Comparison of ENCODE assay signal across 25 cellular contexts in genomic region chr2:221001377-221001776, GRCh38.
"Had no signal": no experiment of that assay in that cellular context is flagged by ENCODE, and none has a peak within 500 bp of the region (broad histone marks: within the 10 kb centered on the region; RNA-seq: fewer than 3 reads in every experiment).

No MANE protein-coding gene starts in this region.

- ATAC-seq: naive thymus-derived CD4-positive, alpha-beta T cell; natural killer cell; psoas muscle; right cardiac atrium; sciatic nerve; stimulated activated effector memory CD8-positive, alpha-beta T cell treated with anti-CD3 and anti-CD28 coated beads, Interleukin-12 subunit alpha, Interleukin-12 subunit beta, amount 100 ng/mL, for 72 hours; stimulated activated naive B cell treated with anti-CD40 and anti-IgM and Interleukin-4, amounts not matched to agents 10 μg/mL and 1 μg/mL and 100 μg/mL, for 72 hours; upper lobe of right lung had no signal

- H3K27ac ChIP-seq: neural progenitor cell, ovary, parathyroid adenoma, psoas muscle, skin epidermis, spleen, stomach, testis, tibial artery, transverse colon, upper lobe of right lung, uterus had no signal

- H3K9me3 ChIP-seq: ovary, psoas muscle, spleen, stomach, testis, tibial artery, transverse colon, upper lobe of right lung, uterus had no signal

- DNase-seq: naive thymus-derived CD4-positive, alpha-beta T cell; natural killer cell; occipital lobe; ovary; posterior cingulate gyrus; psoas muscle; right cardiac atrium; spleen; stimulated activated CD4-positive, alpha-beta T cell treated with anti-CD3 and anti-CD28 coated beads, Interleukin-12 subunit alpha, Interleukin-12 subunit beta, amount 100 ng/mL, for 4 hours; stimulated activated CD4-positive, alpha-beta T cell treated with anti-CD3 and anti-CD28 coated beads, Interleukin-1b, Interleukin-23, amount 100 ng/mL, for 48 hours; stimulated activated CD4-positive, alpha-beta T cell treated with anti-CD3 and anti-CD28 coated beads, Interleukin-4, amount 100 ng/mL, for 1 hour; stimulated activated naive B cell treated with anti-CD40 and anti-IgM and Interleukin-4, amounts not matched to agents 10 μg/mL and 1 μg/mL and 100 μg/mL, for 72 hours; stimulated activated naive CD4-positive, alpha-beta T cell treated with Interleukin-2 at 50 U/mL for 16 hours; stomach; testis; tibial artery; transverse colon; upper lobe of right lung; uterus had no signal

- H3K36me3 ChIP-seq: neural progenitor cell, ovary, spleen, stomach, tibial artery, transverse colon, upper lobe of right lung, uterus had no signal

- H3K27me3 ChIP-seq: neural progenitor cell, ovary, spleen, stomach, testis, tibial artery, transverse colon, upper lobe of right lung, uterus had no signal

- H3K4me3 ChIP-seq: neural progenitor cell, ovary, psoas muscle, skin epidermis, smooth muscle cell, spleen, stomach, testis, tibial artery, transverse colon, upper lobe of right lung, uterus had no signal

- H3K4me1 ChIP-seq: neural progenitor cell, parathyroid adenoma, psoas muscle, spleen, stomach, testis, tibial artery, transverse colon, upper lobe of right lung, uterus had no signal
